17 cellular contexts compared by ENCODE assay signal in genomic region chr14:47438650-47439140, GRCh38.
A peak's percentile ranks its signal among the peaks of the same experiment; 100 is the strongest.
DNase-seq lines count a peak whose midpoint lies in the region; ATAC-seq and TF ChIP-seq lines count a peak whose summit lies in the region.
"Had no signal": no experiment of that assay in that cellular context is flagged by ENCODE, and none has a peak within 500 bp of the region (broad histone marks: within the 10 kb centered on the region; RNA-seq: fewer than 3 reads in every experiment).

No MANE protein-coding gene starts in this region.

- peak overlapping the region in 4 of 5 experiments; percentile 19 to 46 (median 38) for H3K4me3 Mint-ChIP-seq in brain

- H3K36me3 ChIP-seq in HUES6 (ENCODE audit: control insufficient read depth, insufficient read depth, low read length), result no peaks in the 10 kb centered on the region
- H3K36me3 ChIP-seq: heart right ventricle had no signal

- peak overlapping the region; percentile 15; the same call in 1 of the 2 replicates for H3K27ac ChIP-seq in HUES6 (ENCODE audit: low read depth, low read length)

- peak overlapping the region; percentile 28 to 96 (median 89) for H3K27ac Mint-ChIP-seq in brain

- peak; percentile 78 for DNase-seq in A172 (ENCODE audit: low spot score)
- DNase-seq in iris pigment epithelial cell (ENCODE audit: low read depth), result peak; percentile 31
- no peak for DNase-seq in activated CD8-positive, alpha-beta memory T cell treated with anti-CD3 and anti-CD28 coated beads for 24 hours
- DNase-seq in stimulated activated CD8-positive, alpha-beta memory T cell treated with anti-CD3 and anti-CD28 coated beads, Interleukin-4, amount 100 ng/mL, for 48 hours, result no peak
- DNase-seq in HT-29 (ENCODE audit: low spot score), result no peak
- DNase-seq: activated T-cell treated with anti-CD3 and anti-CD28 coated beads, Interleukin-2, amount 50 U/mL, for 48 hours; amniotic stem cell; DMS153; effector memory CD4-positive, alpha-beta T cell; heart right ventricle; mucosa of descending colon; posterior cingulate gyrus; stimulated activated CD4-positive, alpha-beta T cell treated with anti-CD3 and anti-CD28 coated beads, Interleukin-2, amount 100 ng/mL, for 24 hours; T-helper 1 cell had no signal

- peaks cover 33% of the 10 kb centered on the region for H3K4me1 ChIP-seq in HUES6 (ENCODE audit: control insufficient read depth, insufficient read depth, low read length)

- H3K4me1 Mint-ChIP-seq in brain, result peaks cover 51% of the 10 kb centered on the region

- no peaks in the 10 kb centered on the region for H3K36me3 Mint-ChIP-seq in brain

- no peak for TF ChIP-seq CTCF in brain (conservative IDR thresholded peaks at IDR 0.05)

- H3K27me3 ChIP-seq in HUES6 (ENCODE audit: control insufficient read depth, insufficient read depth, low read length), result no peaks in the 10 kb centered on the region
- H3K27me3 ChIP-seq: heart right ventricle had no signal

- H3K4me3 ChIP-seq in HUES6 (ENCODE audit: low read depth, low read length), result no peak overlapping the region
- H3K4me3 ChIP-seq: heart right ventricle, mucosa of descending colon had no signal

- H3K9me3 Mint-ChIP-seq in brain, result no peaks in the 10 kb centered on the region

- ATAC-seq in GM18907 (IDR thresholded peaks at IDR 0.05; ENCODE audit: unreplicated experiment), result no peak
- ATAC-seq: mucosa of descending colon had no signal

- H3K9ac ChIP-seq in HUES6 (ENCODE audit: low read length), result no peak overlapping the region

- H3K9me3 ChIP-seq in HUES6 (ENCODE audit: control insufficient read depth, insufficient read depth, low read depth, low read length), result no peaks in the 10 kb centered on the region
- H3K9me3 ChIP-seq: heart right ventricle, mucosa of descending colon had no signal

- H3K27me3 Mint-ChIP-seq in brain, result peaks cover 2% of the 10 kb centered on the region

Comparison
In these comparisons a context has a peak if more than half of its experiments do, and no peak if none do; other contexts are left out.
1. DNase-seq: peak in A172 (single experiment) and iris pigment epithelial cell (single experiment); none in activated CD8-positive, alpha-beta memory T cell treated with anti-CD3 and anti-CD28 coated beads for 24 hours (single experiment), stimulated activated CD8-positive, alpha-beta memory T cell treated with anti-CD3 and anti-CD28 coated beads, Interleukin-4, amount 100 ng/mL, for 48 hours (single experiment) and HT-29 (single experiment).